ENCODE assay signal across 8 cellular contexts in genomic region chr4:26141916-26142638, GRCh38.
DNase-seq lines count a peak whose midpoint lies in the region; ATAC-seq and TF ChIP-seq lines count a peak whose summit lies in the region.

No MANE protein-coding gene starts in this region.

- H3K27ac ChIP-seq in cingulate gyrus (ENCODE audit: low read depth, low read length), result peak overlapping the region; percentile 47

- H3K9me3 Mint-ChIP-seq in osteocyte (ENCODE audit: unreplicated experiment), result peaks cover 3% of the 10 kb centered on the region

- H3K4me3 Mint-ChIP-seq in osteocyte (ENCODE audit: unreplicated experiment), result peak overlapping the region; percentile 29

- peak overlapping the region; percentile 96 for H3K27ac Mint-ChIP-seq in osteocyte (ENCODE audit: unreplicated experiment)

- DNase-seq in osteocyte (ENCODE audit: extremely low spot score, unreplicated experiment) (peak; percentile 85), dermis blood vessel endothelial cell (no peak), posterior vena cava (ENCODE audit: low spot score) (no peak), NCI-H2171 treated with DMSO at 0.1 percent for 48 hours (lab: John Stamatoyannopoulos, UW) (no peak)

- intact Hi-C loops in posterior vena cava (cut with DNase I), result no loop called here

- H3K36me3 Mint-ChIP-seq in osteocyte (ENCODE audit: unreplicated experiment), result no peaks in the 10 kb centered on the region

- no peaks in the 10 kb centered on the region for H3K27me3 Mint-ChIP-seq in osteocyte (ENCODE audit: unreplicated experiment)

- TF ChIP-seq CTCF in osteocyte (IDR thresholded peaks at IDR 0.05), result no peak

- peaks cover 61% of the 10 kb centered on the region for H3K4me1 Mint-ChIP-seq in osteocyte (ENCODE audit: unreplicated experiment)

- ATAC-seq in GM18868 (IDR thresholded peaks at IDR 0.05; ENCODE audit: unreplicated experiment), result peak; percentile 92
- ATAC-seq in HG03442 (IDR thresholded peaks at IDR 0.05; ENCODE audit: unreplicated experiment), result peak; percentile 48
- no peak for ATAC-seq in HG03159 (IDR thresholded peaks at IDR 0.05; ENCODE audit: unreplicated experiment)
